Comparison of ENCODE assay signal across 9 cellular contexts in genomic region chr12:56628671-56629458, GRCh38. TPM values are rescaled to one million over a fixed set of nuclear protein-coding genes. Genes with fewer than 3 reads are reported as not detected.
DNase-seq lines count a peak whose midpoint lies in the region; ATAC-seq, FAIRE-seq and TF ChIP-seq lines count a peak whose summit lies in the region.
"Had no signal": no experiment of that assay in that cellular context is flagged by ENCODE, and none has a peak within 500 bp of the region (broad histone marks: within the 10 kb centered on the region; RNA-seq: fewer than 3 reads in every experiment).

No MANE protein-coding gene starts in this region.

- peak overlapping the region; percentile 66 for H3K27ac Mint-ChIP-seq in WTC11

- H3K27me3 ChIP-seq in MM.1S (replicated peaks; ENCODE audit: insufficient read depth, low read length) (no peaks in the 10 kb centered on the region), smooth muscle cell (ENCODE audit: low read depth) (no peaks in the 10 kb centered on the region)

- H3F3A ChIP-seq in MM.1S (ENCODE audit: insufficient read depth, low read length), result peaks cover 36% of the 10 kb centered on the region
- peaks cover 8% of the 10 kb centered on the region for H3F3A ChIP-seq in smooth muscle cell (ENCODE audit: low read depth)

- peaks cover 56% of the 10 kb centered on the region for H3K4me1 Mint-ChIP-seq in WTC11

- intact Hi-C loops in kidney (cut with DNase I), result no loop called here

- H3K4me3 ChIP-seq in MM.1S (ENCODE audit: low read length) (peak overlapping the region; percentile 79), kidney (ENCODE audit: low read length in 2 of 2) (peak overlapping the region; percentile 75 to 97), smooth muscle cell (peak overlapping the region; percentile 97)

- H3K9ac ChIP-seq in MM.1S (ENCODE audit: low read length), result peak overlapping the region; percentile 91
- H3K9ac ChIP-seq in kidney (ENCODE audit: low read length in 2 of 2), result peak overlapping the region; percentile 70 to 96
- H3K9ac ChIP-seq in smooth muscle cell (ENCODE audit: low read depth), result peak overlapping the region; percentile 96

- H3K36me3 Mint-ChIP-seq in WTC11, result peaks cover 15% of the 10 kb centered on the region

- POLR2A ChIA-PET in WTC11 (lab: Charles Lee), result interaction anchor here (0.6 to 1.2 kb wide), 5 partner anchors 9 to 107 kb away, joined by 3 to 6 read pairs (median 3); partner anchors contain the start of genes PTGES3 and RBMS2

- ATAC-seq in WTC11, result no peak
- no peak for ATAC-seq in esophagus mucosa

- no peaks in the 10 kb centered on the region for H3K27me3 Mint-ChIP-seq in WTC11 (ENCODE audit: low read depth)

- H3K4me2 ChIP-seq in MM.1S (ENCODE audit: low read depth, low read length) (peak overlapping the region; percentile 79), smooth muscle cell (peak overlapping the region; percentile 91)

- H3K9me3 ChIP-seq in MM.1S (replicated peaks; ENCODE audit: insufficient read depth, low read length) (no peaks in the 10 kb centered on the region), kidney (ENCODE audit: control insufficient read depth in 1 of 2, low read length in 2 of 2) (no peaks in the 10 kb centered on the region), smooth muscle cell (replicated peaks; ENCODE audit: low read depth) (no peaks in the 10 kb centered on the region)

- peaks cover 36% of the 10 kb centered on the region for H3K4me1 ChIP-seq in MM.1S (ENCODE audit: low read length)
- H3K4me1 ChIP-seq in kidney (ENCODE audit: control insufficient read depth in 1 of 2, insufficient read depth in 1 of 2, low read depth in 1 of 2, low read length in 2 of 2), result peaks cover 26 to 33% of the 10 kb centered on the region in 2 donors
- peaks cover 37% of the 10 kb centered on the region for H3K4me1 ChIP-seq in smooth muscle cell (ENCODE audit: low read depth)

- no peaks in the 10 kb centered on the region for H3K9me2 ChIP-seq in MM.1S (replicated peaks; ENCODE audit: insufficient read depth, low read length)

- H2AFZ ChIP-seq in MM.1S (ENCODE audit: low read length), result no peak overlapping the region
- peak overlapping the region; percentile 78 for H2AFZ ChIP-seq in smooth muscle cell (ENCODE audit: low read depth)

- H3K4me3 Mint-ChIP-seq in WTC11, result peak overlapping the region; percentile 92

- H3K36me3 ChIP-seq in MM.1S (replicated peaks; ENCODE audit: insufficient read depth, low read length) (no peaks in the 10 kb centered on the region; the same call in 1 of the 2 replicates), kidney (ENCODE audit: control insufficient read depth in 1 of 2, insufficient read depth in 2 of 2, low read length in 2 of 2) (peaks cover 0 to 5% of the 10 kb centered on the region in 2 donors), smooth muscle cell (ENCODE audit: low read depth) (no peaks in the 10 kb centered on the region)

- CTCF ChIA-PET in WTC11 (lab: Charles Lee), result interaction anchor here (0.6 to 3.3 kb wide), 19 partner anchors 7 to 899 kb away, joined by 3 to 39 read pairs (median 3); partner anchors contain the start of genes PTGES3, RBMS2 and STAT2

- H3K27ac ChIP-seq in MM.1S (ENCODE audit: low read length) (peak overlapping the region; percentile 85), kidney (ENCODE audit: low read depth in 2 of 2, low read length in 2 of 2) (peak overlapping the region; percentile 90 to 93), smooth muscle cell (ENCODE audit: low read depth) (peak overlapping the region; percentile 91)

- H4K20me1 ChIP-seq in MM.1S (ENCODE audit: insufficient read depth, low read length) (peaks cover 17% of the 10 kb centered on the region), smooth muscle cell (ENCODE audit: low read depth) (peaks cover 93% of the 10 kb centered on the region)

- H3K79me2 ChIP-seq in MM.1S (ENCODE audit: low read length), result peaks cover 100% of the 10 kb centered on the region
- peaks cover 94% of the 10 kb centered on the region for H3K79me2 ChIP-seq in smooth muscle cell (ENCODE audit: low read depth)

- TF ChIP-seq CTCF in MM.1S (IDR thresholded peaks at IDR 0.05; ENCODE audit: low read length) (no peak), WTC11 (IDR thresholded peaks at IDR 0.05) (no peak), kidney (IDR thresholded peaks at IDR 0.05; ENCODE audit: borderline replicate concordance, extremely low read depth, insufficient read depth) (no peak), smooth muscle cell (IDR thresholded peaks at IDR 0.05; ENCODE audit: borderline replicate concordance, insufficient read depth, poor library complexity, severe bottlenecking) (no peak)

- DNase-seq in NCI-H1417 (lab: John Stamatoyannopoulos, UW), result peak; percentile 24 to 77 (median 64)
- DNase-seq in NCI-H1417 treated with DMSO at 0.1 percent for 48 hours (lab: John Stamatoyannopoulos, UW), result no peak
- DNase-seq in MM.1S, result peak; percentile 89
- peak; percentile 42 for DNase-seq in WTC11 (ENCODE audit: low spot score)
- peak; percentile 47 for DNase-seq in cerebellum (ENCODE audit: low spot score)
- peak; percentile 85 for DNase-seq in kidney
- no peak for DNase-seq in smooth muscle cell (lab: John Stamatoyannopoulos, UW; ENCODE audit: unreplicated experiment)

- H3K9me3 Mint-ChIP-seq in WTC11, result no peaks in the 10 kb centered on the region

- no peak for FAIRE-seq in kidney (lab: Jason Lieb, UNC)
- FAIRE-seq: G401.6 had no signal

- WGBS in smooth muscle cell (ENCODE audit: low lambda C conversion rate), result 3% methylated on average over 18 of the region's 18 CpGs

TF ChIP-seq in WTC11, 78 proteins besides CTCF, POLR2A, EP300 and RAD21:
- TF ChIP-seq KAT7 (CRISPR knock-in tag; IDR thresholded peaks at IDR 0.05; ENCODE audit: borderline replicate concordance) (no peak), SMAD3 (CRISPR knock-in tag; IDR thresholded peaks at IDR 0.05; ENCODE audit: borderline replicate concordance) (no peak), FOXK1 (CRISPR knock-in tag; IDR thresholded peaks at IDR 0.05) (0 out of 2 replicates have a peak, but pooled peaks have one; percentile 35), ZNF423 (CRISPR knock-in tag; IDR thresholded peaks at IDR 0.05) (no peak), ETV6 (CRISPR knock-in tag; IDR thresholded peaks at IDR 0.05) (peak; percentile 71), ZNF121 (CRISPR knock-in tag; IDR thresholded peaks at IDR 0.05) (no peak), ZNF138 (CRISPR knock-in tag; conservative IDR thresholded peaks at IDR 0.05) (no peak), ZNF512 (CRISPR knock-in tag; IDR thresholded peaks at IDR 0.05; ENCODE audit: borderline replicate concordance) (no peak), CDX4 (CRISPR knock-in tag; IDR thresholded peaks at IDR 0.05; ENCODE audit: borderline replicate concordance) (no peak), SP1 (CRISPR knock-in tag; conservative IDR thresholded peaks at IDR 0.05) (no peak), ZNF396 (CRISPR knock-in tag; IDR thresholded peaks at IDR 0.05; ENCODE audit: borderline replicate concordance) (no peak)
- TF ChIP-seq, protein P1, sequence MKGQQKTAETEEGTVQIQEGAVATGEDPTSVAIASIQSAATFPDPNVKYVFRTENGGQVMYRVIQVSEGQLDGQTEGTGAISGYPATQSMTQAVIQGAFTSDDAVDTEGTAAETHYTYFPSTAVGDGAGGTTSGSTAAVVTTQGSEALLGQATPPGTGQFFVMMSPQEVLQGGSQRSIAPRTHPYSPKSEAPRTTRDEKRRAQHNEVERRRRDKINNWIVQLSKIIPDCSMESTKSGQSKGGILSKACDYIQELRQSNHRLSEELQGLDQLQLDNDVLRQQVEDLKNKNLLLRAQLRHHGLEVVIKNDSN (CRISPR knock-in tag; IDR thresholded peaks at IDR 0.05), result 0 out of 2 replicates have a peak, but pooled peaks have one; percentile 13
TF ChIP-seq in WTC11: peak in this region for 3.

RNA-seq across cellular contexts. Expression of gene BAZ2A, which starts 1.3 kb away (rescaled TPM):
- 103 to 114 TPM (median 108 TPM) in 3 replicates for total RNA-seq in WTC11 (2021)
- total RNA-seq in cerebellum, result 32.8 TPM
- 98.6 TPM for total RNA-seq in kidney
- polyA plus RNA-seq in kidney (ENCODE audit: insufficient read depth, low read depth, low replicate concordance), result 10.5 TPM
- total RNA-seq in smooth muscle cell, result 33.4 and 34.1 TPM in 2 replicates
- 26.2 and 38.3 TPM in 2 replicates for polyA plus RNA-seq in smooth muscle cell
- total RNA-seq in esophagus mucosa, result 49.9 TPM

RNA-seq across cellular contexts. Expression of gene ATP5F1B, which starts 16.9 kb away (rescaled TPM):
- total RNA-seq in WTC11 (2021) (971 to 1,064 TPM (median 1,005 TPM) in 3 replicates), cerebellum (238 TPM), kidney (568 TPM), smooth muscle cell (489 and 498 TPM in 2 replicates), esophagus mucosa (674 TPM)
- polyA plus RNA-seq in kidney (ENCODE audit: insufficient read depth, low read depth, low replicate concordance) (1,584 TPM), smooth muscle cell (953 and 954 TPM in 2 replicates)

RNA-seq across cellular contexts. Expression of gene PTGES3, which starts 59.2 kb away (rescaled TPM):
- total RNA-seq in WTC11 (2021) (394 to 436 TPM (median 420 TPM) in 3 replicates), cerebellum (69.1 TPM), kidney (186 TPM), smooth muscle cell (128 TPM in 2 replicates), esophagus mucosa (153 TPM)
- polyA plus RNA-seq in kidney (ENCODE audit: insufficient read depth, low read depth, low replicate concordance) (207 TPM), smooth muscle cell (160 and 165 TPM in 2 replicates)

Comparison
In these comparisons a context has a peak if more than half of its experiments do, and no peak if none do; other contexts are left out.
1. DNase-seq: peak in NCI-H1417 (3 of 3), MM.1S (single experiment), WTC11 (single experiment), cerebellum (single experiment) and kidney (single experiment); none in NCI-H1417 treated with DMSO at 0.1 percent for 48 hours (single experiment) and smooth muscle cell (single experiment).
2. Peak in every context shown above with its lines, with median percentiles within 50 percentile points of each other: H3K27ac ChIP-seq, H3K4me3 ChIP-seq and H3K9ac ChIP-seq.